Comparison of ENCODE assay signal across 16 cellular contexts in genomic region chr15:96225642-96226259, GRCh38.
"Had no signal": no experiment of that assay in that cellular context is flagged by ENCODE, and none has a peak within 500 bp of the region (broad histone marks: within the 10 kb centered on the region; RNA-seq: fewer than 3 reads in every experiment).

No MANE protein-coding gene starts in this region.

- H3K4me1 ChIP-seq: heart left ventricle, lower lobe of right lung, testis had no signal

- H3K27ac ChIP-seq: dorsolateral prefrontal cortex, heart left ventricle, lower lobe of right lung, testis had no signal

- H3K4me3 ChIP-seq: dorsolateral prefrontal cortex, heart left ventricle, lower lobe of right lung, mucosa of descending colon, testis had no signal

- H3K36me3 ChIP-seq: heart left ventricle, lower lobe of right lung had no signal

- H3K9me3 ChIP-seq: heart left ventricle, lower lobe of right lung, mucosa of descending colon, testis had no signal

- H3K27me3 ChIP-seq: heart left ventricle, testis had no signal

- ATAC-seq: activated naive CD4-positive, alpha-beta T cell treated with anti-CD3 and anti-CD28 coated beads, Interleukin-2, amount 50 U/mL, for 72 hours; heart left ventricle; lower lobe of right lung; mucosa of descending colon; naive thymus-derived CD8-positive, alpha-beta T cell; SK-N-SH treated with all-trans-retinoic acid at 6 μM for 48 hours; T-helper 17 cell had no signal

- DNase-seq: activated CD4-positive, alpha-beta T cell treated with anti-CD3 and anti-CD28 coated beads, Interleukin-2, amount 10 ng/mL, durations not matched to agents 7 days and 5 days; activated CD4-positive, CD25-positive, alpha-beta regulatory T cell; activated T-cell treated with anti-CD3 and anti-CD28 coated beads, Interleukin-2, amount 50 U/mL, for 1 hour; amygdala; dorsolateral prefrontal cortex; heart left ventricle; kidney; lower lobe of right lung; mucosa of descending colon; naive thymus-derived CD8-positive, alpha-beta T cell; stimulated activated CD4-positive, alpha-beta T cell treated with anti-CD3 and anti-CD28 coated beads, Interleukin-4, amount 100 ng/mL, for 1 hour; stimulated activated CD8-positive, alpha-beta memory T cell treated with anti-CD3 and anti-CD28 coated beads, Interleukin-4, amount 100 ng/mL, for 48 hours; T-helper 17 cell; testis had no signal
